Comparison of ENCODE assay signal across 17 cellular contexts in the genomic region with DNA sequence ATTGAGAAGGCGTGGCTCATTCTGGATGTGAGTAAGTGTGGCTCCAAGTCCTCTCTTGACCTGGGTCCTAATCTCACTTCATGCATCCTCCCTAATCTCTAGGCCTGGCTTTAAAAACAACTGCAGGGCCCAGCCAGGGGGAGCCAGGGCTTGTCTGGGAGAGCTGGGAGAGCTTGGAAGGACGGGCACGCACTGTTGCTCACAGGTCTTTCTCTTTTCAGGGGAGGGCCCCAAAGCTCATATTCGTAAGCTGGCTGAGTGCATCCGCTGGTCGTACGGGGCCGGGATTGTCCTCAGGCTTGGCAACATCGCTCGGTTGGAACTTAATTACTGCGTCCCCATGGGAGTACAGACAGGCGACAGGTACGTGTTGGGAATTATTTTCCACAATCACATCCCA.
"Had no signal": no experiment of that assay in that cellular context is flagged by ENCODE, and none has a peak within 500 bp of the region (broad histone marks: within the 10 kb centered on the region; RNA-seq: fewer than 3 reads in every experiment).

No MANE protein-coding gene starts in this region.

- DNase-seq: activated CD4-positive, alpha-beta T cell treated with anti-CD3 and anti-CD28 coated beads, Interleukin-2, amount 10 ng/mL, durations not matched to agents 24 days and 14 days; activated CD4-positive, CD25-positive, alpha-beta regulatory T cell; activated CD8-positive, alpha-beta T cell treated with anti-CD3 and anti-CD28 coated beads for 36 hours; activated naive CD4-positive, alpha-beta T cell treated with anti-CD3 and anti-CD28 coated beads, Interleukin-2, amount 10 ng/mL, durations not matched to agents 7 days and 5 days; activated naive CD8-positive, alpha-beta T cell treated with anti-CD3 and anti-CD28 coated beads, Interleukin-2, amount 50 U/mL, for 24 hours; activated T-cell treated with anti-CD3 and anti-CD28 coated beads, Interleukin-2, amount 50 U/mL, for 1 hour; anterior cingulate cortex; caudate nucleus; foreskin melanocyte; glutamatergic neuron; hippocampal formation; left cardiac atrium; spleen; stimulated activated CD4-positive, alpha-beta T cell treated with anti-CD3 and anti-CD28 coated beads, Interleukin-4, amount 100 ng/mL, for 4 hours; stimulated activated naive B cell treated with anti-CD40 and anti-IgM and Interleukin-4, amounts not matched to agents 10 μg/mL and 1 μg/mL and 100 μg/mL, for 72 hours; T-helper 9 cell had no signal

- ATAC-seq: activated CD8-positive, alpha-beta T cell treated with anti-CD3 and anti-CD28 coated beads for 36 hours; activated naive CD8-positive, alpha-beta T cell treated with anti-CD3 and anti-CD28 coated beads, Interleukin-2, amount 50 U/mL, for 24 hours; left cardiac atrium; natural killer cell treated with Interleukin-12 subunit alpha and Interleukin-12 subunit beta and Interleukin-15 and Interleukin-18, amount 100 ng/mL, for 72 hours; stimulated activated naive B cell treated with anti-CD40 and anti-IgM and Interleukin-4, amounts not matched to agents 10 μg/mL and 1 μg/mL and 100 μg/mL, for 72 hours had no signal
